Comparison of ENCODE assay signal across 12 cellular contexts in the genomic region with DNA sequence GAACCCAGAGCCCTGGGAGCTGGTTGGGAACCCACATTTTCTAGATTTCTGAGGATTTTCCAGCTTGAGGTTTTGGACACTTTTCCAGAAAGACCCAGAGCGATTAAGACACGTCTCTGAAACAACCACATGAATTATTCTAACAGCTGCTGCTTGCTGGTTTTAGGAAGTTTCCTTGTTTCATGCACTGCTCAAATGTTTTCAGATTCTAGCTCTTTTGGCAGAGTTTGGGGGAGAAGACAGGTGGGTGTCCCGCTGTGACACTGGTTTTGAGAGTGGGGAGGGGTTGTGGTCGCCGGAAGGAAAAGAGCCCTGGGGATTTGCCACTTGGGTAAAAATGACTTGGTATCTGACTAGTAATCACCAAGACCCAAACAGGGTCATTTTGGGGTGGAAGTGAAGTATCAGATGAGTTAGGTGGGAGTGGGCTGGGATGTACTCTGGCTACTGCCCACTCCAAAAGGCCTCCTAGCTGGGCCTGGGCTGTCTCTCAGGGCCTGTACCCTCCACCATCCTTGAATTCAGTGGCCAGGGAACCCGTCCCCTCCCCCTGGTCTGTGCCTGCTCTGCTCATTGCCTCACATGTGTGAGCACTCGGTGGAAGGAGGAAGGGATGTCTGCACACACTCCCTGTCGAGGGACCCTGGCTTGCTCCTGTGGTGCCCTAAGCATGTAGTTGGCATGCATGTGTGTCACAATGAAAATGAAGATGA. TPM values are rescaled to one million over a fixed set of nuclear protein-coding genes. Genes with fewer than 3 reads are reported as not detected.
A peak's percentile ranks its signal among the peaks of the same experiment; 100 is the strongest.
DNase-seq lines count a peak whose midpoint lies in the region; ATAC-seq and TF ChIP-seq lines count a peak whose summit lies in the region.
"Had no signal": no experiment of that assay in that cellular context is flagged by ENCODE, and none has a peak within 500 bp of the region (broad histone marks: within the 10 kb centered on the region; RNA-seq: fewer than 3 reads in every experiment).

No MANE protein-coding gene starts in this region.

- peak overlapping the region; percentile 37 for H3K4me3 Mint-ChIP-seq in activated naive CD4-positive, alpha-beta T cell treated with anti-CD3 and anti-CD28 coated beads, Interleukin-2, amount 50 U/mL, for 24 hours
- peak overlapping the region; percentile 67 for H3K4me3 Mint-ChIP-seq in T-helper 17 cell

- ATAC-seq in T-helper 17 cell = no peak
- no peak for ATAC-seq in GM21528 (IDR thresholded peaks at IDR 0.05; ENCODE audit: low FRiP score, unreplicated experiment)
- ATAC-seq: sciatic nerve had no signal

- peaks cover 9% of the 10 kb centered on the region for H3K4me1 ChIP-seq in iPS-15b (ENCODE audit: control insufficient read depth, insufficient read depth, low read length)
- peaks cover 21% of the 10 kb centered on the region for H3K4me1 ChIP-seq in thymus (ENCODE audit: control insufficient read depth, insufficient read depth, low read length)
- H3K4me1 ChIP-seq: BE2C had no signal

- peaks cover 76% of the 10 kb centered on the region for H3K4me1 Mint-ChIP-seq in activated naive CD4-positive, alpha-beta T cell treated with anti-CD3 and anti-CD28 coated beads, Interleukin-2, amount 50 U/mL, for 24 hours
- peaks cover 51% of the 10 kb centered on the region for H3K4me1 Mint-ChIP-seq in T-helper 17 cell

- H3K36me3 Mint-ChIP-seq in activated naive CD4-positive, alpha-beta T cell treated with anti-CD3 and anti-CD28 coated beads, Interleukin-2, amount 50 U/mL, for 24 hours = peaks cover 4% of the 10 kb centered on the region
- no peaks in the 10 kb centered on the region for H3K36me3 Mint-ChIP-seq in T-helper 17 cell (ENCODE audit: low read depth)

- H3K27ac Mint-ChIP-seq in activated naive CD4-positive, alpha-beta T cell treated with anti-CD3 and anti-CD28 coated beads, Interleukin-2, amount 50 U/mL, for 24 hours = peak overlapping the region; percentile 68
- peak overlapping the region; percentile 88 for H3K27ac Mint-ChIP-seq in T-helper 17 cell

- no peaks in the 10 kb centered on the region for H3K36me3 ChIP-seq in iPS-15b (ENCODE audit: control insufficient read depth, insufficient read depth, low read length)
- H3K36me3 ChIP-seq in thymus (ENCODE audit: control insufficient read depth, insufficient read depth) = peaks cover 8% of the 10 kb centered on the region

- intact Hi-C loops in dorsolateral prefrontal cortex (cut with DNase I) = loop anchor here in 1 of 2 donors (5.0 kb wide), 1 partner anchor 34 kb away; no protein-coding TSS in a partner anchor

- TF ChIP-seq CTCF in dorsolateral prefrontal cortex (IDR thresholded peaks at IDR 0.05 in 54 of 56, conservative IDR thresholded peaks at IDR 0.05 in 2 of 56; ENCODE audit: low read depth in 1 of 56, partially characterized antibody in 56 of 56) = no peak

- H3K9ac ChIP-seq in iPS-15b (ENCODE audit: low read depth, low read length) = peak overlapping the region; percentile 12

- H3K9me3 ChIP-seq in T-helper 17 cell (ENCODE audit: control insufficient read depth, low read length, poor library complexity, severe bottlenecking) = no peaks in the 10 kb centered on the region
- H3K9me3 ChIP-seq in iPS-15b (ENCODE audit: control insufficient read depth, insufficient read depth, low read length) = no peaks in the 10 kb centered on the region
- no peaks in the 10 kb centered on the region for H3K9me3 ChIP-seq in thymus (ENCODE audit: control insufficient read depth)
- H3K9me3 ChIP-seq: BE2C had no signal

- no peaks in the 10 kb centered on the region for H3K9me3 Mint-ChIP-seq in activated naive CD4-positive, alpha-beta T cell treated with anti-CD3 and anti-CD28 coated beads, Interleukin-2, amount 50 U/mL, for 24 hours

- DNase-seq in activated naive CD4-positive, alpha-beta T cell treated with Interleukin-2 at 50 U/mL for 16 hours = no peak
- DNase-seq in T-helper 17 cell (no peak), COR-L47 (lab: John Stamatoyannopoulos, UW) (no peak), dorsolateral prefrontal cortex (no peak)
- DNase-seq: BE2C, NCI-H1092 treated with DMSO at 0.1 percent for 48 hours, NCI-H748 treated with DMSO at 0.1 percent for 48 hours had no signal

- no peaks in the 10 kb centered on the region for H3K27me3 ChIP-seq in iPS-15b (ENCODE audit: control insufficient read depth, insufficient read depth, low read length)
- no peaks in the 10 kb centered on the region for H3K27me3 ChIP-seq in thymus (ENCODE audit: control insufficient read depth, insufficient read depth)
- no peaks in the 10 kb centered on the region for H3K27me3 ChIP-seq in dorsolateral prefrontal cortex
- H3K27me3 ChIP-seq: BE2C had no signal

- H3K27me3 Mint-ChIP-seq in activated naive CD4-positive, alpha-beta T cell treated with anti-CD3 and anti-CD28 coated beads, Interleukin-2, amount 50 U/mL, for 24 hours = no peaks in the 10 kb centered on the region
- H3K27me3 Mint-ChIP-seq in T-helper 17 cell = no peaks in the 10 kb centered on the region

- peak overlapping the region; percentile 13 for H3K27ac ChIP-seq in thymus (ENCODE audit: low read depth)
- no peak overlapping the region for H3K27ac ChIP-seq in dorsolateral prefrontal cortex

- H3K4me3 ChIP-seq in iPS-15b (ENCODE audit: low read depth, low read length) (no peak overlapping the region), thymus (ENCODE audit: low read length) (no peak overlapping the region), dorsolateral prefrontal cortex (no peak overlapping the region)

- 13% methylated on average over 8 of the region's 8 CpGs for WGBS in thymus

RNA-seq across cellular contexts. Expression of a gene that starts 13.2 kb away (rescaled TPM):
- total RNA-seq in T-helper 17 cell (100 to 1,000 TPM; 129 to 153 TPM), dorsolateral prefrontal cortex (10 to 100 TPM; 27.7 to 72.8 (median 40.1) TPM)
- 20.9 TPM for polyA plus RNA-seq in thymus
